8 cellular contexts compared by ENCODE assay signal in the genomic region with DNA sequence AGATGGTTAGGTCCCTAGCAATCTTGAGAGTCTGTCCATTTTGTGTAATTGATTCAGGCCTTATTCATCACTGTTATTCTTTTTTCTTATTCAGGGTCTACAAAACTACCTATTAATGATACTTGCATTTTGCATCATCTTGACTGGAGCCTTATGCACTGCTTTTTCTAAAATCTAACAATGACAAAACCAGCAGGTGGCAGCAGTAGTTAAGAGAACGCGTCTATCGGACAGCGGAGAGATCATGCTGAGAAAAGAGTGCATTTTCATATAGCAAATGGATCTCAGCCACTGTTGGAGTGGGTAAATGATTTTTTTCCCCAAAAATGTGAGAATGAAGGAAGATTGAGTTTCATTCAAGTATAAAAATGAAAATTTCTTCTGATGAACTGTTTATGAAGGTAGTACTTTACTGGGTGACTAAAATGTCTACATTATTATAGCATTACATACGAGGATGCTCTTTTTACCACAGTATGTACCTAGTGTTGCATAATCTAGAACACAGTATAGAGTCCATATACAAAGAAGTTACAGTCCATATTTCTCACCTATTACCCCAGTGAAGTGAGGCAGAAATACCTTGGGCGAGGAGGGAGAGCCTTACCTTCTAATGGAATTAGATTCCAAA. TPM values are rescaled to one million over a fixed set of nuclear protein-coding genes. Genes with fewer than 3 reads are reported as not detected.
DNase-seq lines count a peak whose midpoint lies in the region; ATAC-seq and TF ChIP-seq lines count a peak whose summit lies in the region.

No MANE protein-coding gene starts in this region.

- POLR2A ChIA-PET in CD8-positive, alpha-beta T cell (lab: Charles Lee) = no interaction called here
- POLR2A ChIA-PET in naive thymus-derived CD8-positive, alpha-beta T cell (lab: Charles Lee) = no interaction called here

- H3K27me3 ChIP-seq in CD8-positive, alpha-beta T cell (ENCODE audit: insufficient read depth, low read length) = no peaks in the 10 kb centered on the region
- no peaks in the 10 kb centered on the region for H3K27me3 ChIP-seq in esophagus muscularis mucosa

- peaks cover 8% of the 10 kb centered on the region for H3K4me1 Mint-ChIP-seq in CD8-positive, alpha-beta T cell (ENCODE audit: low read depth)
- peaks cover 0 to 10% (median 9%) of the 10 kb centered on the region in 4 donors for H3K4me1 Mint-ChIP-seq in naive thymus-derived CD8-positive, alpha-beta T cell

- WGBS in esophagus muscularis mucosa = 31% methylated on average over 6 of the region's 6 CpGs

- CTCF ChIA-PET in CD8-positive, alpha-beta T cell (lab: Charles Lee) = interaction anchor here (0.6 kb wide), 1 partner anchor 288 kb away, joined by 3 read pairs; no protein-coding TSS in a partner anchor

- no peaks in the 10 kb centered on the region for H3K36me3 ChIP-seq in CD8-positive, alpha-beta T cell (ENCODE audit: insufficient read depth, low read length)
- no peaks in the 10 kb centered on the region for H3K36me3 ChIP-seq in esophagus muscularis mucosa

- TF ChIP-seq POLR2A in esophagus muscularis mucosa (IDR thresholded peaks at IDR 0.05; ENCODE audit: low read depth) = no peak

- DNase-seq in CD8-positive, alpha-beta T cell = peak in 3 of 7 experiments; percentile 23 to 32 (median 27)
- peak; percentile 12 for DNase-seq in NCI-H2029 treated with DMSO at 0.1 percent for 48 hours (lab: John Stamatoyannopoulos, UW)
- DNase-seq in activated CD4-positive, alpha-beta T cell treated with anti-CD3 and anti-CD28 coated beads, Interleukin-2, amount 50 U/mL, for 4 hours = peak; percentile 3 to 11
- DNase-seq in esophagus muscularis mucosa (ENCODE audit: extremely low spot score) = no peak
- DNase-seq in naive thymus-derived CD8-positive, alpha-beta T cell = peak in 8 of 10 donors; percentile 3 to 53 (median 30)
- peak; percentile 61 for DNase-seq in ureter (ENCODE audit: low spot score)

- intact Hi-C loops in CD8-positive, alpha-beta T cell (cut with DNase I, micrococcal nuclease) = loop anchor here (2.0 to 10.0 kb wide), 7 partner anchors 371 to 1194 kb away; no protein-coding TSS in a partner anchor
- intact Hi-C loops in esophagus muscularis mucosa (cut with DNase I) = loop anchor here (2.0 to 10.0 kb wide), 3 partner anchors 61 to 371 kb away; no protein-coding TSS in a partner anchor

- H3K9me3 Mint-ChIP-seq in CD8-positive, alpha-beta T cell = no peaks in the 10 kb centered on the region
- no peaks in the 10 kb centered on the region for H3K9me3 Mint-ChIP-seq in naive thymus-derived CD8-positive, alpha-beta T cell

- H3K36me3 Mint-ChIP-seq in CD8-positive, alpha-beta T cell = no peaks in the 10 kb centered on the region
- no peaks in the 10 kb centered on the region for H3K36me3 Mint-ChIP-seq in naive thymus-derived CD8-positive, alpha-beta T cell

- no peak for TF ChIP-seq EP300 in esophagus muscularis mucosa (IDR thresholded peaks at IDR 0.05)

- H3K27me3 Mint-ChIP-seq in CD8-positive, alpha-beta T cell (ENCODE audit: low read depth) = peaks cover 5% of the 10 kb centered on the region
- peaks cover 6 to 18% (median 9%) of the 10 kb centered on the region in 5 donors for H3K27me3 Mint-ChIP-seq in naive thymus-derived CD8-positive, alpha-beta T cell

- no peak for ATAC-seq in CD8-positive, alpha-beta T cell
- ATAC-seq in GM18870 (IDR thresholded peaks at IDR 0.05; ENCODE audit: unreplicated experiment) (peak; percentile 82), HG03045 (IDR thresholded peaks at IDR 0.05; ENCODE audit: unreplicated experiment) (peak; percentile 64)
- ATAC-seq in naive thymus-derived CD8-positive, alpha-beta T cell = peak; percentile 57 to 59

- H3K27ac Mint-ChIP-seq in CD8-positive, alpha-beta T cell = no peak overlapping the region
- peak overlapping the region in 1 of 10 donors; percentile 3 for H3K27ac Mint-ChIP-seq in naive thymus-derived CD8-positive, alpha-beta T cell

- H3K4me3 Mint-ChIP-seq in CD8-positive, alpha-beta T cell = no peak overlapping the region
- no peak overlapping the region for H3K4me3 Mint-ChIP-seq in naive thymus-derived CD8-positive, alpha-beta T cell

- peaks cover 8% of the 10 kb centered on the region for H3K4me1 ChIP-seq in CD8-positive, alpha-beta T cell (ENCODE audit: insufficient read depth, low read length)
- H3K4me1 ChIP-seq in esophagus muscularis mucosa = peaks cover 0 to 3% (median 0%) of the 10 kb centered on the region in 4 donors

- peak; percentile 46 for TF ChIP-seq CTCF in CD8-positive, alpha-beta T cell (IDR thresholded peaks at IDR 0.05)
- TF ChIP-seq CTCF in esophagus muscularis mucosa (IDR thresholded peaks at IDR 0.05) = peak; percentile 51 to 60 (median 57)

- H3K4me3 ChIP-seq in CD8-positive, alpha-beta T cell (ENCODE audit: low read depth, low read length) = no peak overlapping the region
- H3K4me3 ChIP-seq in esophagus muscularis mucosa = no peak overlapping the region

- no peaks in the 10 kb centered on the region for H3K9me3 ChIP-seq in CD8-positive, alpha-beta T cell (ENCODE audit: low read length)
- H3K9me3 ChIP-seq in esophagus muscularis mucosa = no peaks in the 10 kb centered on the region

- no peak overlapping the region for H3K27ac ChIP-seq in CD8-positive, alpha-beta T cell (ENCODE audit: low read depth, low read length)
- H3K27ac ChIP-seq in esophagus muscularis mucosa (replicated peaks in 1 of 4) = no peak overlapping the region

RNA-seq across cellular contexts. Expression of a gene that starts 43.2 kb away (rescaled TPM):
- not detected for total RNA-seq in CD8-positive, alpha-beta T cell
- total RNA-seq in esophagus muscularis mucosa (1 to 10 TPM; 1.3 to 3.3 (median 2.7) TPM), ureter (26.2 TPM)
- not detected for total RNA-seq in naive thymus-derived CD8-positive, alpha-beta T cell
- polyA plus RNA-seq in naive thymus-derived CD8-positive, alpha-beta T cell = not detected
